In genomic region chr2:191691016-191691725, GRCh38 we compare ENCODE assay signal across 9 cellular contexts. TPM values are rescaled to one million over a fixed set of nuclear protein-coding genes. Genes with fewer than 3 reads are reported as not detected.
A peak's percentile ranks its signal among the peaks of the same experiment; 100 is the strongest.
DNase-seq lines count a peak whose midpoint lies in the region; ATAC-seq and TF ChIP-seq lines count a peak whose summit lies in the region.
"Had no signal": no experiment of that assay in that cellular context is flagged by ENCODE, and none has a peak within 500 bp of the region (broad histone marks: within the 10 kb centered on the region; RNA-seq: fewer than 3 reads in every experiment).

No MANE protein-coding gene starts in this region.

- H3K9me3 ChIP-seq in OCI-LY3 (ENCODE audit: insufficient read depth, low read length): no peaks in the 10 kb centered on the region
- H3K9me3 ChIP-seq in heart right ventricle: no peaks in the 10 kb centered on the region
- no peaks in the 10 kb centered on the region for H3K9me3 ChIP-seq in sigmoid colon
- H3K9me3 ChIP-seq: BLaER1 treated with 17β-estradiol and CSF1 and Interleukin-3, amounts not matched to agents 10 nM and 100 nM had no signal

- ATAC-seq in GM19467 (IDR thresholded peaks at IDR 0.05; ENCODE audit: unreplicated experiment): peak; percentile 69
- peak; percentile 76 for ATAC-seq in HG03460 (IDR thresholded peaks at IDR 0.05; ENCODE audit: unreplicated experiment)
- ATAC-seq in activated naive CD8-positive, alpha-beta T cell treated with anti-CD3 and anti-CD28 coated beads, Interleukin-2, amount 50 U/mL, for 24 hours: peak; percentile 53
- peak in 7 of 8 donors; percentile 62 to 88 (median 75) for ATAC-seq in heart right ventricle

- DNase-seq in NCI-H1417 (lab: John Stamatoyannopoulos, UW): peak; percentile 16 to 70 (median 18)
- no peak for DNase-seq in NCI-H1417 treated with DMSO at 0.1 percent for 48 hours (lab: John Stamatoyannopoulos, UW)
- DNase-seq in activated naive CD8-positive, alpha-beta T cell treated with anti-CD3 and anti-CD28 coated beads, Interleukin-2, amount 50 U/mL, for 24 hours: peak; percentile 32
- DNase-seq in heart right ventricle: peak in 1 of 2 donors; percentile 62
- no peak for DNase-seq in sigmoid colon

- TF ChIP-seq POLR2A in sigmoid colon (IDR thresholded peaks at IDR 0.05): no peak

- 0 out of 2 replicates have a peak overlapping the region, but pooled peaks have one; percentile 12 for H3K4me2 ChIP-seq in OCI-LY3 (ENCODE audit: low read length)

- no peaks in the 10 kb centered on the region for H3K9me3 Mint-ChIP-seq in activated naive CD8-positive, alpha-beta T cell treated with anti-CD3 and anti-CD28 coated beads, Interleukin-2, amount 50 U/mL, for 24 hours

- H3K36me3 ChIP-seq in OCI-LY3 (replicated peaks; ENCODE audit: low read depth, low read length) (peaks cover 35% of the 10 kb centered on the region), heart right ventricle (peaks cover 0 to 39% (median 0%) of the 10 kb centered on the region in 9 donors), sigmoid colon (no peaks in the 10 kb centered on the region)

- H3K4me1 Mint-ChIP-seq in activated naive CD8-positive, alpha-beta T cell treated with anti-CD3 and anti-CD28 coated beads, Interleukin-2, amount 50 U/mL, for 24 hours: peaks cover 66% of the 10 kb centered on the region

- no peak for TF ChIP-seq EP300 in sigmoid colon (IDR thresholded peaks at IDR 0.05)

- WGBS in heart right ventricle, 2 donors: 17 to 19% methylated on average over 5 of the region's 5 CpGs
- 11 to 20% methylated on average over 5 of the region's 5 CpGs for WGBS in sigmoid colon, 2 donors

- peak; percentile 75 for TF ChIP-seq CTCF in OCI-LY3 (IDR thresholded peaks at IDR 0.05; ENCODE audit: low read depth, low read length)
- TF ChIP-seq CTCF in heart right ventricle (IDR thresholded peaks at IDR 0.05): peak; percentile 45 to 85 (median 74)
- peak; percentile 47 to 67 (median 62) for TF ChIP-seq CTCF in sigmoid colon (IDR thresholded peaks at IDR 0.05)

- no peak overlapping the region for H3K4me3 ChIP-seq in OCI-LY3 (ENCODE audit: low read length)
- H3K4me3 ChIP-seq in heart right ventricle: no peak overlapping the region
- H3K4me3 ChIP-seq in sigmoid colon: no peak overlapping the region
- H3K4me3 ChIP-seq: BLaER1 treated with 17β-estradiol and CSF1 and Interleukin-3, amounts not matched to agents 10 nM and 100 nM had no signal

- no peaks in the 10 kb centered on the region for H3K27me3 Mint-ChIP-seq in activated naive CD8-positive, alpha-beta T cell treated with anti-CD3 and anti-CD28 coated beads, Interleukin-2, amount 50 U/mL, for 24 hours

- no peak overlapping the region for H2AFZ ChIP-seq in OCI-LY3 (ENCODE audit: low read depth, low read length)

- H3K4me1 ChIP-seq in OCI-LY3 (ENCODE audit: low read length) (peaks cover 73% of the 10 kb centered on the region), heart right ventricle (peaks cover 0 to 45% (median 11%) of the 10 kb centered on the region in 9 donors), sigmoid colon (peaks cover 0 to 14% (median 2%) of the 10 kb centered on the region in 4 donors)

- peak overlapping the region; percentile 98 for H3K27ac ChIP-seq in OCI-LY3 (ENCODE audit: low read length)
- no peak overlapping the region for H3K27ac ChIP-seq in heart right ventricle
- H3K27ac ChIP-seq in sigmoid colon: no peak overlapping the region

- peak overlapping the region; percentile 28 for H3K27ac Mint-ChIP-seq in activated naive CD8-positive, alpha-beta T cell treated with anti-CD3 and anti-CD28 coated beads, Interleukin-2, amount 50 U/mL, for 24 hours

- intact Hi-C loops in heart right ventricle (cut with DNase I) (loop anchor here (1.0 to 10.0 kb wide), 8 partner anchors 122 to 136 kb away; no protein-coding TSS in a partner anchor), sigmoid colon (cut with DNase I) (loop anchor here (2.0 kb wide), 1 partner anchor 136 kb away; no protein-coding TSS in a partner anchor)

- H3K9ac ChIP-seq in OCI-LY3 (ENCODE audit: low read length): peak overlapping the region; percentile 21; the same call in 1 of the 2 replicates

- peaks cover 41% of the 10 kb centered on the region for H3K36me3 Mint-ChIP-seq in activated naive CD8-positive, alpha-beta T cell treated with anti-CD3 and anti-CD28 coated beads, Interleukin-2, amount 50 U/mL, for 24 hours (ENCODE audit: low read depth)

- H3K4me3 Mint-ChIP-seq in activated naive CD8-positive, alpha-beta T cell treated with anti-CD3 and anti-CD28 coated beads, Interleukin-2, amount 50 U/mL, for 24 hours: no peak overlapping the region

- peaks cover 30% of the 10 kb centered on the region for H4K20me1 ChIP-seq in OCI-LY3 (ENCODE audit: insufficient read depth, low read length)

- H3K79me2 ChIP-seq in OCI-LY3 (ENCODE audit: low read length): peaks cover 10% of the 10 kb centered on the region

- H3K27me3 ChIP-seq in OCI-LY3 (ENCODE audit: low read depth, low read length) (no peaks in the 10 kb centered on the region), heart right ventricle (peaks cover 0 to 5% (median 0%) of the 10 kb centered on the region in 7 donors), sigmoid colon (peaks cover 0 to 3% (median 0%) of the 10 kb centered on the region in 3 donors)
- H3K27me3 ChIP-seq: BLaER1 treated with 17β-estradiol and CSF1 and Interleukin-3, amounts not matched to agents 10 nM and 100 nM had no signal

RNA-seq across cellular contexts. Expression of gene NABP1, which starts 13.2 kb away (rescaled TPM):
- total RNA-seq in heart right ventricle (10 to 100 TPM in 1 of 10 donors, 1 to 10 TPM in 9; 1.2 to 15.3 (median 3.8) TPM), sigmoid colon (10 to 100 TPM in 2 of 4 donors, 1 to 10 TPM in 2; 8.2 to 12.7 (median 9.8) TPM)
- polyA plus RNA-seq in heart right ventricle (1 to 10 TPM; 3.0 to 6.6 TPM), sigmoid colon (10 to 100 TPM in 1 of 3 donors, 1 to 10 TPM in 2; 4.2 to 15.4 (median 8.6) TPM)

Comparison
In these comparisons a context has a peak if more than half of its experiments do, and no peak if none do; other contexts are left out.
1. DNase-seq: peak in NCI-H1417 (3 of 3) and activated naive CD8-positive, alpha-beta T cell treated with anti-CD3 and anti-CD28 coated beads, Interleukin-2, amount 50 U/mL, for 24 hours (single experiment); none in NCI-H1417 treated with DMSO at 0.1 percent for 48 hours (single experiment) and sigmoid colon (single experiment).
2. Peak in every context shown above with its lines, with median percentiles within 50 percentile points of each other: ATAC-seq and CTCF ChIP-seq.